10 cellular contexts compared by ENCODE assay signal in the genomic region with DNA sequence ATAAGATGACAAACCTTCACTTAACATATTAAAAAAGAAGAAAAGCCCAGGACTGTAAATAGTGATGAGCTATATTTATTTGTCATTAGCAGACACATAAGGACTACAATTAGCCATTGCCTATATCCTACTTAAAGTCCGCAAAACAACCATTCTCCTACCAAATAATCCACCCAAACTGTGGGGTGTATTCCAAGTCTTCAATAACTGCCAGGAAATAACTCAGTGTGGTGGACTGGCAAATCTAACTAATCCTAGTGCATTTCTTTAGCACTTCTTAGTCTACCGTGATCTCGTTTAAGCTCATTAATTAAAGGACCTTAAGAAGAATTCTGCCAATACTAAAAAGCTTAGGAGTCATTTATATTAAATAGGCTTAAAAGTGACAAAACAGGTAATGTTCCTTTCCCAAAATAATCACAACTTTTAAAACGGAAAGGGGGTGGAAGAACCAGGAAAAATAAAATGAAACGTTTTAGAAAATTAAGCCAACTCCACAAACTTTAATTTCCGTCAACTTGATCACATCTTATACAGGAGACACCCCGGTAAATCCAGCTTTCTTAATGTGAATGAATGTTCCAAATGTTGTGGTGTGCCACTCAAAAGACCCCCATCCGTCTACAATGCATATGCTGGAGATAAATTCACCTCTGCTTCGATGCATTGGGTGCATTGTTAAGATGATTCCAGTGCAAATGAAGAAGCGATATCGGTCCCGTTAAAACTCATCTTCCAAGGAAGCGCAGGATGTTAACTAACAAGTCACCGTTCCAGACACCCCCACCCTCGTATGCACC. TPM values are rescaled to one million over a fixed set of nuclear protein-coding genes. Genes with fewer than 3 reads are reported as not detected.
DNase-seq lines count a peak whose midpoint lies in the region; ATAC-seq and TF ChIP-seq lines count a peak whose summit lies in the region.
"Had no signal": no experiment of that assay in that cellular context is flagged by ENCODE, and none has a peak within 500 bp of the region (broad histone marks: within the 10 kb centered on the region; RNA-seq: fewer than 3 reads in every experiment).

No MANE protein-coding gene starts in this region.

- TF ChIP-seq CTCF in suprapubic skin (IDR thresholded peaks at IDR 0.05) = no peak

- TF ChIP-seq POLR2A in suprapubic skin (IDR thresholded peaks at IDR 0.05) = no peak

- H3K36me3 Mint-ChIP-seq in activated naive CD8-positive, alpha-beta T cell treated with anti-CD3 and anti-CD28 coated beads, Interleukin-2, amount 50 U/mL, for 24 hours (ENCODE audit: low read depth) = no peaks in the 10 kb centered on the region
- no peaks in the 10 kb centered on the region for H3K36me3 Mint-ChIP-seq in stimulated activated effector memory CD8-positive, alpha-beta T cell treated with anti-CD3 and anti-CD28 coated beads, Interleukin-12 subunit alpha, Interleukin-12 subunit beta, amount 100 ng/mL, for 72 hours

- peaks cover 2% of the 10 kb centered on the region for H3K4me1 Mint-ChIP-seq in activated naive CD8-positive, alpha-beta T cell treated with anti-CD3 and anti-CD28 coated beads, Interleukin-2, amount 50 U/mL, for 24 hours
- H3K4me1 Mint-ChIP-seq in stimulated activated effector memory CD8-positive, alpha-beta T cell treated with anti-CD3 and anti-CD28 coated beads, Interleukin-12 subunit alpha, Interleukin-12 subunit beta, amount 100 ng/mL, for 72 hours = no peaks in the 10 kb centered on the region

- H3K27me3 Mint-ChIP-seq in activated naive CD8-positive, alpha-beta T cell treated with anti-CD3 and anti-CD28 coated beads, Interleukin-2, amount 50 U/mL, for 24 hours = peaks cover 35% of the 10 kb centered on the region

- peaks cover 24% of the 10 kb centered on the region for H3K27me3 ChIP-seq in suprapubic skin

- no peaks in the 10 kb centered on the region for H3K9me3 ChIP-seq in suprapubic skin

- no peaks in the 10 kb centered on the region for H3K9me3 Mint-ChIP-seq in activated naive CD8-positive, alpha-beta T cell treated with anti-CD3 and anti-CD28 coated beads, Interleukin-2, amount 50 U/mL, for 24 hours
- H3K9me3 Mint-ChIP-seq in stimulated activated effector memory CD8-positive, alpha-beta T cell treated with anti-CD3 and anti-CD28 coated beads, Interleukin-12 subunit alpha, Interleukin-12 subunit beta, amount 100 ng/mL, for 72 hours = peaks cover 4% of the 10 kb centered on the region

- TF ChIP-seq EP300 in suprapubic skin (IDR thresholded peaks at IDR 0.05) = no peak

- 12% methylated on average over 15 of the region's 15 CpGs for WGBS in suprapubic skin

- H3K4me3 ChIP-seq in suprapubic skin = peak overlapping the region; percentile 75

- peak overlapping the region; percentile 92 for H3K27ac ChIP-seq in suprapubic skin

- peak overlapping the region; percentile 6 for H3K4me3 Mint-ChIP-seq in activated naive CD8-positive, alpha-beta T cell treated with anti-CD3 and anti-CD28 coated beads, Interleukin-2, amount 50 U/mL, for 24 hours
- no peak overlapping the region for H3K4me3 Mint-ChIP-seq in stimulated activated effector memory CD8-positive, alpha-beta T cell treated with anti-CD3 and anti-CD28 coated beads, Interleukin-12 subunit alpha, Interleukin-12 subunit beta, amount 100 ng/mL, for 72 hours

- H3K4me1 ChIP-seq in suprapubic skin = peaks cover 17% of the 10 kb centered on the region

- H3K27ac Mint-ChIP-seq in activated naive CD8-positive, alpha-beta T cell treated with anti-CD3 and anti-CD28 coated beads, Interleukin-2, amount 50 U/mL, for 24 hours = no peak overlapping the region
- no peak overlapping the region for H3K27ac Mint-ChIP-seq in stimulated activated effector memory CD8-positive, alpha-beta T cell treated with anti-CD3 and anti-CD28 coated beads, Interleukin-12 subunit alpha, Interleukin-12 subunit beta, amount 100 ng/mL, for 72 hours

- no peak for ATAC-seq in activated naive CD8-positive, alpha-beta T cell treated with anti-CD3 and anti-CD28 coated beads, Interleukin-2, amount 50 U/mL, for 24 hours
- ATAC-seq in HG03354 (IDR thresholded peaks at IDR 0.05; ENCODE audit: poor library complexity, severe bottlenecking, unreplicated experiment) (no peak), HG03439 (IDR thresholded peaks at IDR 0.05; ENCODE audit: unreplicated experiment) (no peak)
- ATAC-seq in stimulated activated effector memory CD8-positive, alpha-beta T cell treated with anti-CD3 and anti-CD28 coated beads, Interleukin-12 subunit alpha, Interleukin-12 subunit beta, amount 100 ng/mL, for 72 hours = no peak

- peak; percentile 57 for DNase-seq in NCI-H1092 treated with DMSO at 0.1 percent for 48 hours (lab: John Stamatoyannopoulos, UW)
- DNase-seq in NCI-H1092 (lab: John Stamatoyannopoulos, UW) = no peak
- DNase-seq in activated naive CD8-positive, alpha-beta T cell treated with anti-CD3 and anti-CD28 coated beads, Interleukin-2, amount 50 U/mL, for 24 hours = no peak
- DNase-seq in left kidney (ENCODE audit: low read depth, low spot score) = peak; percentile 4
- no peak for DNase-seq in suprapubic skin (ENCODE audit: low spot score in 2 of 2)
- DNase-seq in stimulated activated effector memory CD8-positive, alpha-beta T cell treated with anti-CD3 and anti-CD28 coated beads, Interleukin-12 subunit alpha, Interleukin-12 subunit beta, amount 100 ng/mL, for 72 hours (ENCODE audit: low spot score in 2 of 2) = no peak
- DNase-seq: activated CD4-positive, alpha-beta T cell treated with anti-CD3 and anti-CD28 coated beads, Interleukin-2, amount 50 U/mL, for 1 hour; Kasumi-1 had no signal

- H3K36me3 ChIP-seq in suprapubic skin = no peaks in the 10 kb centered on the region

RNA-seq across cellular contexts. Expression of gene NOVA1, which starts 1.7 kb away (rescaled TPM):
- total RNA-seq in suprapubic skin = 10 to 100 TPM in 1 of 4 donors, 1 to 10 TPM in 3; 1.5 to 12.2 (median 4.8) TPM

Comparison
In these comparisons a context has a peak if more than half of its experiments do, and no peak if none do; other contexts are left out.
1. DNase-seq: peak in NCI-H1092 treated with DMSO at 0.1 percent for 48 hours (single experiment) and left kidney (single experiment); none in NCI-H1092 (single experiment), activated naive CD8-positive, alpha-beta T cell treated with anti-CD3 and anti-CD28 coated beads, Interleukin-2, amount 50 U/mL, for 24 hours (single experiment), suprapubic skin (0 of 2) and stimulated activated effector memory CD8-positive, alpha-beta T cell treated with anti-CD3 and anti-CD28 coated beads, Interleukin-12 subunit alpha, Interleukin-12 subunit beta, amount 100 ng/mL, for 72 hours (0 of 2).